Comparison of ENCODE assay signal across 11 cellular contexts in genomic region chr1:227072991-227073390, GRCh38.
DNase-seq lines count a peak whose midpoint lies in the region; ATAC-seq and TF ChIP-seq lines count a peak whose summit lies in the region.
"Had no signal": no experiment of that assay in that cellular context is flagged by ENCODE, and none has a peak within 500 bp of the region (broad histone marks: within the 10 kb centered on the region; RNA-seq: fewer than 3 reads in every experiment).

No MANE protein-coding gene starts in this region.

- WGBS in GM23248 (ENCODE audit: low coverage in 1 of 2, low lambda C conversion rate in 2 of 2, missing lambda C conversion rate in 2 of 2), 2 experiments = 61 to 63% methylated on average over 2 of the region's 2 CpGs
- 64% methylated on average over 2 of the region's 2 CpGs for WGBS in hepatocyte (ENCODE audit: low lambda C conversion rate, missing lambda C conversion rate)

- H3K36me3 ChIP-seq in GM23248 (ENCODE audit: low read depth) = peaks cover 24% of the 10 kb centered on the region
- no peaks in the 10 kb centered on the region for H3K36me3 ChIP-seq in hepatocyte (replicated peaks; ENCODE audit: insufficient read depth, low read depth)

- H3K4me3 ChIP-seq in GM23248 = no peak overlapping the region
- H3K4me3 ChIP-seq in hepatocyte = no peak overlapping the region
- H3K4me3 ChIP-seq: thoracic aorta had no signal

- no peaks in the 10 kb centered on the region for H3K9me2 ChIP-seq in GM23248 (ENCODE audit: insufficient read depth)
- no peaks in the 10 kb centered on the region for H3K9me2 ChIP-seq in hepatocyte (replicated peaks; ENCODE audit: insufficient read depth)

- DNase-seq in GM23248 (peak; percentile 72), RKO (ENCODE audit: low spot score) (peak; percentile 26), hepatocyte (ENCODE audit: low spot score) (no peak), UCSD-AML1 (lab: John Stamatoyannopoulos, UW; ENCODE audit: unreplicated experiment) (no peak), islet precursor cell (no peak), mesenteric fat pad (ENCODE audit: low spot score) (no peak)
- DNase-seq: cortex of kidney, NCI-H187 had no signal

- H3K4me1 ChIP-seq in GM23248 (ENCODE audit: insufficient read depth) (0 out of 2 replicates have a peak, but pooled peaks cover 15% of the 10 kb centered on the region), hepatocyte (ENCODE audit: insufficient read depth) (no peaks in the 10 kb centered on the region)

- no peak for TF ChIP-seq CTCF in hepatocyte (IDR thresholded peaks at IDR 0.05; ENCODE audit: poor library complexity)

- no peak overlapping the region for H3K27ac ChIP-seq in GM23248
- H3K27ac ChIP-seq in hepatocyte = no peak overlapping the region
- H3K27ac ChIP-seq: HL-60, thoracic aorta had no signal

- H2AFZ ChIP-seq in GM23248 (no peak overlapping the region), hepatocyte (no peak overlapping the region)

- H3K79me2 ChIP-seq in GM23248 (ENCODE audit: insufficient read depth) (no peaks in the 10 kb centered on the region), hepatocyte (no peaks in the 10 kb centered on the region)

- H3F3A ChIP-seq in GM23248 (ENCODE audit: insufficient read depth) = no peaks in the 10 kb centered on the region; the same call in 1 of the 2 replicates

- H3K27me3 ChIP-seq in GM23248 (replicated peaks; ENCODE audit: insufficient read depth) = no peaks in the 10 kb centered on the region
- no peaks in the 10 kb centered on the region for H3K27me3 ChIP-seq in hepatocyte

- ATAC-seq in GM18861 (IDR thresholded peaks at IDR 0.05; ENCODE audit: unreplicated experiment) = peak; percentile 69

- in situ Hi-C loops in GM23248 (cut with MboI) = no loop called here

- H3K4me2 ChIP-seq in GM23248 (ENCODE audit: unreplicated experiment) (no peak overlapping the region), hepatocyte (peak overlapping the region; percentile 2)

- no peak overlapping the region for H3K9ac ChIP-seq in GM23248

- H3K9me3 ChIP-seq in GM23248 (ENCODE audit: low read depth) (no peaks in the 10 kb centered on the region), hepatocyte (ENCODE audit: low read depth) (no peaks in the 10 kb centered on the region)
- H3K9me3 ChIP-seq: thoracic aorta had no signal

- H4K20me1 ChIP-seq in GM23248 (ENCODE audit: insufficient read depth) (no peaks in the 10 kb centered on the region), hepatocyte (ENCODE audit: insufficient read depth, poor library complexity, severe bottlenecking) (no peaks in the 10 kb centered on the region)

Comparison
In these comparisons a context has a peak if more than half of its experiments do, and no peak if none do; other contexts are left out.
1. DNase-seq: peak in GM23248 (single experiment) and RKO (single experiment); none in hepatocyte (single experiment), UCSD-AML1 (single experiment), islet precursor cell (single experiment) and mesenteric fat pad (single experiment).